In genomic region chr5:134436523-134437339, GRCh38 we compare ENCODE assay signal across 8 cellular contexts. TPM values are rescaled to one million over a fixed set of nuclear protein-coding genes. Genes with fewer than 3 reads are reported as not detected.
DNase-seq lines count a peak whose midpoint lies in the region; ATAC-seq, FAIRE-seq and TF ChIP-seq lines count a peak whose summit lies in the region.

No MANE protein-coding gene starts in this region.

- TF ChIP-seq CTCF in Caco-2 (IDR thresholded peaks at IDR 0.05; ENCODE audit: insufficient read depth in 1 of 2, low read depth in 1 of 2, low read length in 1 of 2, severe bottlenecking in 1 of 2, unreplicated experiment in 1 of 2) = no peak
- no peak for TF ChIP-seq CTCF in SU-DHL-6 (IDR thresholded peaks at IDR 0.05; ENCODE audit: insufficient read depth, low read length, poor library complexity, severe bottlenecking)
- TF ChIP-seq CTCF in ascending aorta (IDR thresholded peaks at IDR 0.05) = no peak

- no TSS peak for BruUV-seq in Caco-2 (replicated peaks; lab: Mats Ljungman, UMichigan)

- DNase-seq in Caco-2 = peak; percentile 84 to 86
- peak; percentile 62 for DNase-seq in HTR-8/SVneo (ENCODE audit: insufficient read length, low spot score)
- peak; percentile 27 to 77 for DNase-seq in ascending aorta (ENCODE audit: low spot score in 2 of 2)
- DNase-seq in inferior parietal cortex (ENCODE audit: extremely low spot score) = peak; percentile 45
- DNase-seq in stimulated activated CD4-positive, alpha-beta T cell treated with anti-CD3 and anti-CD28 coated beads, Interleukin-12 subunit alpha, Interleukin-12 subunit beta, amount 100 ng/mL, for 4 hours = peak; percentile 6
- DNase-seq in effector CD8-positive, alpha-beta T cell (lab: John Stamatoyannopoulos, UW) = no peak

- H3K27ac ChIP-seq in SU-DHL-6 (ENCODE audit: low read depth, low read length) = no peak overlapping the region
- H3K27ac ChIP-seq in ascending aorta = peak overlapping the region; percentile 17 to 19

- peaks cover 10% of the 10 kb centered on the region for H3K36me3 Mint-ChIP-seq in Caco-2 (ENCODE audit: insufficient read depth, unreplicated experiment)

- H4K20me1 ChIP-seq in SU-DHL-6 (ENCODE audit: low read depth, low read length) = no peaks in the 10 kb centered on the region

- no peaks in the 10 kb centered on the region for H3F3A ChIP-seq in SU-DHL-6 (ENCODE audit: insufficient read depth)

- no peaks in the 10 kb centered on the region for H3K27me3 ChIP-seq in Caco-2 (replicated peaks; ENCODE audit: control insufficient read depth, insufficient read depth, low read length)
- H3K27me3 ChIP-seq in SU-DHL-6 (ENCODE audit: low read length) = no peaks in the 10 kb centered on the region
- H3K27me3 ChIP-seq in ascending aorta = no peaks in the 10 kb centered on the region

- H3K27me3 Mint-ChIP-seq in Caco-2 (ENCODE audit: insufficient read depth, unreplicated experiment) = no peaks in the 10 kb centered on the region

- no peaks in the 10 kb centered on the region for H3K9me3 ChIP-seq in Caco-2
- no peaks in the 10 kb centered on the region for H3K9me3 ChIP-seq in SU-DHL-6 (ENCODE audit: insufficient read depth, low read length)
- H3K9me3 ChIP-seq in ascending aorta = no peaks in the 10 kb centered on the region

- H2AFZ ChIP-seq in SU-DHL-6 (ENCODE audit: low read depth, low read length, severe bottlenecking) = peak overlapping the region; percentile 15

- peak; percentile 81 for ATAC-seq in GM21390 (IDR thresholded peaks at IDR 0.05; ENCODE audit: unreplicated experiment)

- intact Hi-C loops in Caco-2 (cut with micrococcal nuclease; ENCODE audit: unreplicated experiment) = loop anchor here (1.0 kb wide), 4 partner anchors 20 to 90 kb away; no protein-coding TSS in a partner anchor
- intact Hi-C loops in ascending aorta (cut with DNase I) = loop anchor here (5.0 kb wide), 1 partner anchor 66 kb away; no protein-coding TSS in a partner anchor

- peak overlapping the region; percentile 19 for H3K4me3 ChIP-seq in Caco-2 (ENCODE audit: low read depth, low read length)
- no peak overlapping the region for H3K4me3 ChIP-seq in SU-DHL-6 (ENCODE audit: insufficient read depth, low read length, poor library complexity, severe bottlenecking)
- H3K4me3 ChIP-seq in ascending aorta = peak overlapping the region in 1 of 2 donors; percentile 31

- no peaks in the 10 kb centered on the region for H3K36me3 ChIP-seq in Caco-2 (ENCODE audit: control insufficient read depth, insufficient read depth, low read length)
- H3K36me3 ChIP-seq in SU-DHL-6 (ENCODE audit: low read length) = no peaks in the 10 kb centered on the region
- no peaks in the 10 kb centered on the region for H3K36me3 ChIP-seq in ascending aorta

- no peak overlapping the region for H3K9ac ChIP-seq in SU-DHL-6 (ENCODE audit: low read length)

- H3K27ac Mint-ChIP-seq in Caco-2 (ENCODE audit: unreplicated experiment) = peak overlapping the region; percentile 82

- no peak overlapping the region for H3K4me2 ChIP-seq in SU-DHL-6 (ENCODE audit: low read depth, low read length, poor library complexity, severe bottlenecking)

- H3K9me3 Mint-ChIP-seq in Caco-2 (ENCODE audit: unreplicated experiment) = no peaks in the 10 kb centered on the region

- no peaks in the 10 kb centered on the region for H3K79me2 ChIP-seq in SU-DHL-6 (ENCODE audit: insufficient read depth, low read length)

- CTCF ChIA-PET in Caco-2 (lab: Charles Lee) = interaction anchor here (0.8 to 2.2 kb wide), 6 partner anchors 10 to 90 kb away, joined by 3 to 19 read pairs (median 5); partner anchors contain the start of gene CDKN2AIPNL

- no peak for FAIRE-seq in HTR-8/SVneo (lab: Jason Lieb, UNC)

- H3K4me1 ChIP-seq in Caco-2 (peaks cover 47% of the 10 kb centered on the region), ascending aorta (peaks cover 0 to 12% of the 10 kb centered on the region in 2 donors)

- H3K9me2 ChIP-seq in SU-DHL-6 (replicated peaks; ENCODE audit: insufficient read depth, low read length) = no peaks in the 10 kb centered on the region

- POLR2A ChIA-PET in Caco-2 (lab: Charles Lee) = interaction anchor here (0.8 to 1.9 kb wide), 9 partner anchors 9 to 88 kb away, joined by 3 to 19 read pairs (median 5); partner anchors contain the start of gene CDKN2AIPNL

- H3K4me1 Mint-ChIP-seq in Caco-2 (ENCODE audit: low read depth, unreplicated experiment) = peaks cover 54% of the 10 kb centered on the region

- peak overlapping the region; percentile 55 for H3K4me3 Mint-ChIP-seq in Caco-2 (ENCODE audit: unreplicated experiment)

RNA-seq across cellular contexts. Expression of gene CDKN2AIPNL, which starts 25.1 kb away (rescaled TPM):
- total RNA-seq in Caco-2 (2022) (49.8 and 53.2 TPM in 2 replicates), ascending aorta (6.0 TPM)
